10 cellular contexts compared by ENCODE assay signal in genomic region chr6:33290459-33290858, GRCh38. TPM values are rescaled to one million over a fixed set of nuclear protein-coding genes. Genes with fewer than 3 reads are reported as not detected.
DNase-seq lines count a peak whose midpoint lies in the region; TF ChIP-seq lines count a peak whose summit lies in the region.
"Had no signal": no experiment of that assay in that cellular context is flagged by ENCODE, and none has a peak within 500 bp of the region (broad histone marks: within the 10 kb centered on the region; RNA-seq: fewer than 3 reads in every experiment).

No MANE protein-coding gene starts in this region.

- H3K9me3 ChIP-seq in tibial artery = no peaks in the 10 kb centered on the region
- H3K9me3 ChIP-seq: adrenal gland had no signal

- intact Hi-C loops in tibial artery (cut with DNase I; ENCODE audit: low total_unique reads) = loop anchor here (10.0 kb wide), 1 partner anchor 124 kb away; the partner anchor contains the start of genes CUTA and PHF1

- peak overlapping the region; percentile 88 for H3K4me3 Mint-ChIP-seq in activated naive CD4-positive, alpha-beta T cell treated with anti-CD3 and anti-CD28 coated beads, Interleukin-2, amount 10 ng/mL, durations not matched to agents 7 days and 5 days
- peak overlapping the region; percentile 99 for H3K4me3 Mint-ChIP-seq in activated naive CD8-positive, alpha-beta T cell

- peak overlapping the region; percentile 12 for H3K27ac Mint-ChIP-seq in activated naive CD4-positive, alpha-beta T cell treated with anti-CD3 and anti-CD28 coated beads, Interleukin-2, amount 10 ng/mL, durations not matched to agents 7 days and 5 days
- H3K27ac Mint-ChIP-seq in activated naive CD8-positive, alpha-beta T cell = peak overlapping the region; percentile 91

- no peak for DNase-seq in activated naive CD4-positive, alpha-beta T cell treated with anti-CD3 and anti-CD28 coated beads, Interleukin-2, amount 10 ng/mL, durations not matched to agents 7 days and 5 days
- DNase-seq in activated naive CD4-positive, alpha-beta T cell treated with anti-CD3 and anti-CD28 coated beads, Interleukin-2, amount 50 U/mL, for 16 hours = no peak
- DNase-seq in kidney epithelial cell (ENCODE audit: low read depth) = no peak
- no peak for DNase-seq in tibial artery
- no peak for DNase-seq in central memory CD4-positive, alpha-beta T cell
- DNase-seq in NK-92 treated with Interleukin-12 subunit alpha and Interleukin-12 subunit beta, amount 100 ng/mL, for 24 hours (lab: John Stamatoyannopoulos, UW) = no peak
- no peak for DNase-seq in stimulated activated CD8-positive, alpha-beta memory T cell treated with anti-CD3 and anti-CD28 coated beads, Interleukin-4, amount 100 ng/mL, for 48 hours
- DNase-seq: NCI-H446 treated with DMSO at 0.1 percent for 48 hours had no signal

- H3K9me3 Mint-ChIP-seq in activated naive CD4-positive, alpha-beta T cell treated with anti-CD3 and anti-CD28 coated beads, Interleukin-2, amount 10 ng/mL, durations not matched to agents 7 days and 5 days = no peaks in the 10 kb centered on the region
- H3K9me3 Mint-ChIP-seq in activated naive CD8-positive, alpha-beta T cell (ENCODE audit: low read depth) = no peaks in the 10 kb centered on the region

- H3K27me3 Mint-ChIP-seq in activated naive CD4-positive, alpha-beta T cell treated with anti-CD3 and anti-CD28 coated beads, Interleukin-2, amount 10 ng/mL, durations not matched to agents 7 days and 5 days = no peaks in the 10 kb centered on the region
- H3K27me3 Mint-ChIP-seq in activated naive CD8-positive, alpha-beta T cell = no peaks in the 10 kb centered on the region

- H3K4me1 Mint-ChIP-seq in activated naive CD4-positive, alpha-beta T cell treated with anti-CD3 and anti-CD28 coated beads, Interleukin-2, amount 10 ng/mL, durations not matched to agents 7 days and 5 days = peaks cover 45% of the 10 kb centered on the region
- H3K4me1 Mint-ChIP-seq in activated naive CD8-positive, alpha-beta T cell (ENCODE audit: low read depth) = peaks cover 37% of the 10 kb centered on the region

- H3K36me3 ChIP-seq in kidney epithelial cell (ENCODE audit: control insufficient read depth, insufficient read depth, low read length) = peaks cover 1% of the 10 kb centered on the region
- H3K36me3 ChIP-seq in tibial artery = peaks cover 34 to 67% (median 56%) of the 10 kb centered on the region in 3 donors

- CTCF ChIA-PET in activated naive CD4-positive, alpha-beta T cell treated with anti-CD3 and anti-CD28 coated beads, Interleukin-2, amount 10 ng/mL, durations not matched to agents 7 days and 5 days (lab: Charles Lee) = interaction anchor here (0.9 to 1.2 kb wide), 2 partner anchors 12 to 40 kb away, joined by 3 to 4 read pairs; no protein-coding TSS in a partner anchor

- H3K36me3 Mint-ChIP-seq in activated naive CD4-positive, alpha-beta T cell treated with anti-CD3 and anti-CD28 coated beads, Interleukin-2, amount 10 ng/mL, durations not matched to agents 7 days and 5 days = peaks cover 50% of the 10 kb centered on the region
- H3K36me3 Mint-ChIP-seq in activated naive CD8-positive, alpha-beta T cell = peaks cover 6% of the 10 kb centered on the region

- no peak for TF ChIP-seq CTCF in kidney epithelial cell (IDR thresholded peaks at IDR 0.05; ENCODE audit: insufficient read depth, low read length, poor library complexity, severe bottlenecking)
- TF ChIP-seq CTCF in tibial artery (IDR thresholded peaks at IDR 0.05) = no peak

- no peaks in the 10 kb centered on the region for H3K27me3 ChIP-seq in kidney epithelial cell (ENCODE audit: control insufficient read depth, insufficient read depth, low read length)
- H3K27me3 ChIP-seq in tibial artery = no peaks in the 10 kb centered on the region
- H3K27me3 ChIP-seq: adrenal gland had no signal

- peak overlapping the region in 1 of 2 donors; percentile 81 for H3K27ac ChIP-seq in tibial artery

- H3K4me3 ChIP-seq in kidney epithelial cell (ENCODE audit: low read depth, low read length) (peak overlapping the region; percentile 83), tibial artery (peak overlapping the region; percentile 73 to 79)

- H3K4me1 ChIP-seq in tibial artery = peaks cover 4 to 25% (median 22%) of the 10 kb centered on the region in 4 donors

RNA-seq across cellular contexts. Expression of gene PFDN6, which starts 1.1 kb away (rescaled TPM):
- 42.9 and 51.4 TPM in 2 replicates for total RNA-seq in kidney epithelial cell

RNA-seq across cellular contexts. Expression of gene WDR46, which starts 1.4 kb away (rescaled TPM):
- 53.2 and 70.5 TPM in 2 replicates for total RNA-seq in kidney epithelial cell

RNA-seq across cellular contexts. Expression of gene RGL2, which starts 8.3 kb away (rescaled TPM):
- 42.3 and 45.5 TPM in 2 replicates for total RNA-seq in kidney epithelial cell

RNA-seq across cellular contexts. Expression of gene B3GALT4, which starts 13.5 kb away (rescaled TPM):
- 1.4 and 2.5 TPM in 2 replicates for total RNA-seq in kidney epithelial cell

RNA-seq across cellular contexts. Expression of gene RPS18, which starts 18.6 kb away (rescaled TPM):
- total RNA-seq in kidney epithelial cell = 6,267 and 7,360 TPM in 2 replicates
